8 cellular contexts compared by ENCODE assay signal in the genomic region with DNA sequence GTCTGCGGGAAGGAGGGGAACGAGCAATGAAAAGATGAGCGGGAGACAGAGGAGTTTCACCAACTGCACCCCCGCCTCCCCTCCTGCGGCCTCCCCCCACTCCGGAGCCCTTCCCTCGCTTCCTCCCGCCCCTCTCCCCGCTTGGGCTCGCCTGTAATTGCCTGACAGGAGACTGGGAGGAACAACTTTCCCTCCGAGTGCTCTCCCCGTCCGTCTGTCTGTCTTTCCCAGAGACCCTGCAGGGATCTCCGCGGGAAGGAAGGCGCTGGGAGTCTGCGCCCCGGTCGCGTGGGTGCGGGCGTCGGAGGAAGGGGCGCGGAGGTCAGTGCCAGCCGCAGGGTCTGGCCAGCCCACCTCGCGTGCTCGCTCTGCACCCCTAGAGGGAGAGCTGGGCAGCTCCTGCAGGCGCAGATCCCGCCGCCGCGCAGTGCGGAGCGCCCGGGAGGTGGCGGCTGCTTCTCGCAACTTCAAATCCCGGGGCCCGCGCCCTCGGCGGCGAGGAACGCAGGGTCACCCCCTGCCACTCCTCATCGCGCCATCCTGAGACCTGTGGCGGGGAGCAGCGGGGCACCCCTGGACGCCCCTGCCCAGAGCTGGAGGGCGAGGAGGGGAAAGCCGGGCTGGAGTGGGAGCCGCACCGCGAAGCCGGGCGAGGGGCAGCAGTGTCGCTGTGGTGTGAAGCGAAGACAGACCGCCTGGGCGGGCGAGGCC. TPM values are rescaled to one million over a fixed set of nuclear protein-coding genes. Genes with fewer than 3 reads are reported as not detected.
A peak's percentile ranks its signal among the peaks of the same experiment; 100 is the strongest.
DNase-seq lines count a peak whose midpoint lies in the region; ATAC-seq and TF ChIP-seq lines count a peak whose summit lies in the region.

No MANE protein-coding gene starts in this region.

- H3K27ac Mint-ChIP-seq in osteocyte (ENCODE audit: unreplicated experiment) = peak overlapping the region; percentile 78

- no peaks in the 10 kb centered on the region for H3K9me3 Mint-ChIP-seq in osteocyte (ENCODE audit: unreplicated experiment)

- no peaks in the 10 kb centered on the region for H3K27me3 Mint-ChIP-seq in osteocyte (ENCODE audit: unreplicated experiment)

- WGBS in heart left ventricle, 4 donors = 0 to 1% (median 0%) methylated on average over 36 to 63 of the region's 63 CpGs

- TF ChIP-seq CTCF in heart left ventricle (IDR thresholded peaks at IDR 0.05) = peak; percentile 43 to 79 (median 62)
- peak; percentile 67 for TF ChIP-seq CTCF in osteocyte (IDR thresholded peaks at IDR 0.05)

- ATAC-seq in GM19463 (IDR thresholded peaks at IDR 0.05; ENCODE audit: unreplicated experiment) (peak; percentile 48), heart left ventricle (peak; percentile 56 to 75 (median 72)), GM18873 (IDR thresholded peaks at IDR 0.05; ENCODE audit: low FRiP score, unreplicated experiment) (no peak)

- peaks cover 9% of the 10 kb centered on the region for H3K36me3 Mint-ChIP-seq in osteocyte (ENCODE audit: unreplicated experiment)

- peaks cover 4 to 26% (median 14%) of the 10 kb centered on the region in 12 donors for H3K4me1 ChIP-seq in heart left ventricle

- peaks cover 0 to 5% (median 0%) of the 10 kb centered on the region in 9 donors for H3K27me3 ChIP-seq in heart left ventricle

- TF ChIP-seq POLR2A in heart left ventricle (IDR thresholded peaks at IDR 0.05) = peak in 1 of 2 donors; percentile 50

- intact Hi-C loops in heart left ventricle (cut with DNase I) = loop anchor here (2.0 to 10.0 kb wide), 29 partner anchors 63 to 1302 kb away; no protein-coding TSS in a partner anchor

- peak; percentile 83 for DNase-seq in AG20443 (ENCODE audit: low spot score)
- peak; percentile 45 for DNase-seq in NOMO-1 treated with dmso at 0.1 percent for 144 hours (lab: John Stamatoyannopoulos, UW; ENCODE audit: unreplicated experiment)
- peak; percentile 83 for DNase-seq in amniotic epithelial cell (ENCODE audit: low read depth)
- DNase-seq in heart left ventricle = peak; percentile 86 to 89 (median 88)
- peak; percentile 94 for DNase-seq in osteocyte (ENCODE audit: extremely low spot score, unreplicated experiment)
- DNase-seq in GM19240 (ENCODE audit: insufficient read length, low spot score) = no peak

- H3K27ac ChIP-seq in heart left ventricle = peak overlapping the region; percentile 95 to 100 (median 98)

- no peaks in the 10 kb centered on the region for H3K9me3 ChIP-seq in heart left ventricle

- peaks cover 0 to 7% (median 4%) of the 10 kb centered on the region in 9 donors for H3K36me3 ChIP-seq in heart left ventricle

- H3K4me1 Mint-ChIP-seq in osteocyte (ENCODE audit: unreplicated experiment) = peaks cover 48% of the 10 kb centered on the region

- H3K4me3 ChIP-seq in heart left ventricle = peak overlapping the region; percentile 53 to 92 (median 88)

- peak overlapping the region; percentile 80 for H3K4me3 Mint-ChIP-seq in osteocyte (ENCODE audit: unreplicated experiment)

RNA-seq across cellular contexts. Expression of gene NRP1, which starts 0.5 kb away (rescaled TPM):
- 100 to 1,000 TPM; 115 to 279 (median 173) TPM for total RNA-seq in heart left ventricle
- 10 to 100 TPM; 47.1 to 69.4 TPM for polyA plus RNA-seq in heart left ventricle
- 208 and 222 TPM in 2 replicates for total RNA-seq in osteocyte
